ENCODE assay signal across 1 cellular context in the genomic region with DNA sequence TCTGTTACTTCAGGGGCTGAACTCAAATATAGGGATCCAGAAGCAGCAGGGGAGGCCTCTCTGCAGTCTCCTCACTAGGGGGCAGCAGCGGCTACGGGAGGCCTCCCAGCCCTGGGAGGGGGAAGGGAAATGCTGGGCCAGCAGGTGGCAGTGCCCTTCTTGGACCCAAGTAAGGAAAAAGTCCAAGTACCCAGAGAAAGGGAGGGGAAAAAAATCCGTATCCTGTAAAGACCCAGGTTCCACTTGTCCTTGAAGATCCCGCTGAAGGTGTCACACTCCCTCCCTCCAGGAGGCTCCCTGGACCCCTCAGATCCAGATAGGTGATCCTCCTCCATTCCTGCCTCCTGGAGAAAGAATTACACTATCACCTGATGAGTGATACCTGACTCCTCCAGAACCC.
TF ChIP-seq lines count a peak whose summit lies in the region.

No MANE protein-coding gene starts in this region.

TF ChIP-seq in HepG2, 621 proteins besides CTCF, POLR2A, EP300 and RAD21 (continued from another document):
- TF ChIP-seq, protein P1, sequence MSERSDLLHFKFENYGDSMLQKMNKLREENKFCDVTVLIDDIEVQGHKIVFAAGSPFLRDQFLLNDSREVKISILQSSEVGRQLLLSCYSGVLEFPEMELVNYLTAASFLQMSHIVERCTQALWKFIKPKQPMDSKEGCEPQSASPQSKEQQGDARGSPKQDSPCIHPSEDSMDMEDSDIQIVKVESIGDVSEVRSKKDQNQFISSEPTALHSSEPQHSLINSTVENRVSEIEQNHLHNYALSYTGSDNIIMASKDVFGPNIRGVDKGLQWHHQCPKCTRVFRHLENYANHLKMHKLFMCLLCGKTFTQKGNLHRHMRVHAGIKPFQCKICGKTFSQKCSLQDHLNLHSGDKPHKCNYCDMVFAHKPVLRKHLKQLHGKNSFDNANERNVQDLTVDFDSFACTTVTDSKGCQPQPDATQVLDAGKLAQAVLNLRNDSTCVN (CRISPR knock-in tag; IDR thresholded peaks at IDR 0.05; ENCODE audit: borderline replicate concordance) = no peak; the same call in 1 of the 2 replicates
- no peak for TF ChIP-seq ZNF713 (CRISPR knock-in tag; IDR thresholded peaks at IDR 0.05)
- TF ChIP-seq ERF (CRISPR knock-in tag; IDR thresholded peaks at IDR 0.05) = 0 out of 2 replicates have a peak, but pooled peaks have one; percentile 48
- TF ChIP-seq, protein P2, sequence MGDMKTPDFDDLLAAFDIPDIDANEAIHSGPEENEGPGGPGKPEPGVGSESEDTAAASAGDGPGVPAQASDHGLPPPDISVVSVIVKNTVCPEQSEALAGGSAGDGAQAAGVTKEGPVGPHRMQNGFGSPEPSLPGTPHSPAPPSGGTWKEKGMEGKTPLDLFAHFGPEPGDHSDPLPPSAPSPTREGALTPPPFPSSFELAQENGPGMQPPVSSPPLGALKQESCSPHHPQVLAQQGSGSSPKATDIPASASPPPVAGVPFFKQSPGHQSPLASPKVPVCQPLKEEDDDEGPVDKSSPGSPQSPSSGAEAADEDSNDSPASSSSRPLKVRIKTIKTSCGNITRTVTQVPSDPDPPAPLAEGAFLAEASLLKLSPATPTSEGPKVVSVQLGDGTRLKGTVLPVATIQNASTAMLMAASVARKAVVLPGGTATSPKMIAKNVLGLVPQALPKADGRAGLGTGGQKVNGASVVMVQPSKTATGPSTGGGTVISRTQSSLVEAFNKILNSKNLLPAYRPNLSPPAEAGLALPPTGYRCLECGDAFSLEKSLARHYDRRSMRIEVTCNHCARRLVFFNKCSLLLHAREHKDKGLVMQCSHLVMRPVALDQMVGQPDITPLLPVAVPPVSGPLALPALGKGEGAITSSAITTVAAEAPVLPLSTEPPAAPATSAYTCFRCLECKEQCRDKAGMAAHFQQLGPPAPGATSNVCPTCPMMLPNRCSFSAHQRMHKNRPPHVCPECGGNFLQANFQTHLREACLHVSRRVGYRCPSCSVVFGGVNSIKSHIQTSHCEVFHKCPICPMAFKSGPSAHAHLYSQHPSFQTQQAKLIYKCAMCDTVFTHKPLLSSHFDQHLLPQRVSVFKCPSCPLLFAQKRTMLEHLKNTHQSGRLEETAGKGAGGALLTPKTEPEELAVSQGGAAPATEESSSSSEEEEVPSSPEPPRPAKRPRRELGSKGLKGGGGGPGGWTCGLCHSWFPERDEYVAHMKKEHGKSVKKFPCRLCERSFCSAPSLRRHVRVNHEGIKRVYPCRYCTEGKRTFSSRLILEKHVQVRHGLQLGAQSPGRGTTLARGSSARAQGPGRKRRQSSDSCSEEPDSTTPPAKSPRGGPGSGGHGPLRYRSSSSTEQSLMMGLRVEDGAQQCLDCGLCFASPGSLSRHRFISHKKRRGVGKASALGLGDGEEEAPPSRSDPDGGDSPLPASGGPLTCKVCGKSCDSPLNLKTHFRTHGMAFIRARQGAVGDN (CRISPR knock-in tag; IDR thresholded peaks at IDR 0.05) = peak; percentile 15; the same call in 1 of the 2 replicates
- TF ChIP-seq, protein P3, sequence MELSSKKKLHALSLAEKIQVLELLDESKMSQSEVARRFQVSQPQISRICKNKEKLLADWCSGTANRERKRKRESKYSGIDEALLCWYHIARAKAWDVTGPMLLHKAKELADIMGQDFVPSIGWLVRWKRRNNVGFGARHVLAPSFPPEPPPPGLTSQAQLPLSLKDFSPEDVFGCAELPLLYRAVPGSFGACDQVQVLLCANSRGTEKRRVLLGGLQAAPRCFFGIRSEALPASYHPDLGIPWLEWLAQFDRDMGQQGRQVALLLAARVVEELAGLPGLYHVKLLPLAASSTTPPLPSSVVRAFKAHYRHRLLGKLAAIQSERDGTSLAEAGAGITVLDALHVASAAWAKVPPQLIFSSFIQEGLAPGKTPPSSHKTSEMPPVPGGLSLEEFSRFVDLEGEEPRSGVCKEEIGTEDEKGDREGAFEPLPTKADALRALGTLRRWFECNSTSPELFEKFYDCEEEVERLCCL (CRISPR knock-in tag; IDR thresholded peaks at IDR 0.05; ENCODE audit: borderline replicate concordance) = no peak
- TF ChIP-seq, protein P4, sequence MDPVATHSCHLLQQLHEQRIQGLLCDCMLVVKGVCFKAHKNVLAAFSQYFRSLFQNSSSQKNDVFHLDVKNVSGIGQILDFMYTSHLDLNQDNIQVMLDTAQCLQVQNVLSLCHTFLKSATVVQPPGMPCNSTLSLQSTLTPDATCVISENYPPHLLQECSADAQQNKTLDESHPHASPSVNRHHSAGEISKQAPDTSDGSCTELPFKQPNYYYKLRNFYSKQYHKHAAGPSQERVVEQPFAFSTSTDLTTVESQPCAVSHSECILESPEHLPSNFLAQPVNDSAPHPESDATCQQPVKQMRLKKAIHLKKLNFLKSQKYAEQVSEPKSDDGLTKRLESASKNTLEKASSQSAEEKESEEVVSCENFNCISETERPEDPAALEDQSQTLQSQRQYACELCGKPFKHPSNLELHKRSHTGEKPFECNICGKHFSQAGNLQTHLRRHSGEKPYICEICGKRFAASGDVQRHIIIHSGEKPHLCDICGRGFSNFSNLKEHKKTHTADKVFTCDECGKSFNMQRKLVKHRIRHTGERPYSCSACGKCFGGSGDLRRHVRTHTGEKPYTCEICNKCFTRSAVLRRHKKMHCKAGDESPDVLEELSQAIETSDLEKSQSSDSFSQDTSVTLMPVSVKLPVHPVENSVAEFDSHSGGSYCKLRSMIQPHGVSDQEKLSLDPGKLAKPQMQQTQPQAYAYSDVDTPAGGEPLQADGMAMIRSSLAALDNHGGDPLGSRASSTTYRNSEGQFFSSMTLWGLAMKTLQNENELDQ (CRISPR knock-in tag; IDR thresholded peaks at IDR 0.05; ENCODE audit: borderline replicate concordance) = no peak
- TF ChIP-seq SMAD9 (CRISPR knock-in tag; IDR thresholded peaks at IDR 0.05) = no peak
- no peak for TF ChIP-seq ZNF30 (CRISPR knock-in tag; IDR thresholded peaks at IDR 0.05)
- TF ChIP-seq, protein P5, sequence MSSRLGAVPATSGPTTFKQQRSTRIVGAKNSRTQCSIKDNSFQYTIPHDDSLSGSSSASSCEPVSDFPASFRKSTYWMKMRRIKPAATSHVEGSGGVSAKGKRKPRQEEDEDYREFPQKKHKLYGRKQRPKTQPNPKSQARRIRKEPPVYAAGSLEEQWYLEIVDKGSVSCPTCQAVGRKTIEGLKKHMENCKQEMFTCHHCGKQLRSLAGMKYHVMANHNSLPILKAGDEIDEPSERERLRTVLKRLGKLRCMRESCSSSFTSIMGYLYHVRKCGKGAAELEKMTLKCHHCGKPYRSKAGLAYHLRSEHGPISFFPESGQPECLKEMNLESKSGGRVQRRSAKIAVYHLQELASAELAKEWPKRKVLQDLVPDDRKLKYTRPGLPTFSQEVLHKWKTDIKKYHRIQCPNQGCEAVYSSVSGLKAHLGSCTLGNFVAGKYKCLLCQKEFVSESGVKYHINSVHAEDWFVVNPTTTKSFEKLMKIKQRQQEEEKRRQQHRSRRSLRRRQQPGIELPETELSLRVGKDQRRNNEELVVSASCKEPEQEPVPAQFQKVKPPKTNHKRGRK (CRISPR knock-in tag; IDR thresholded peaks at IDR 0.05) = no peak
- no peak for TF ChIP-seq RBM22 (optimal IDR thresholded peaks at IDR 0.05; ENCODE audit: low read length)
- TF ChIP-seq SALL2 (CRISPR knock-in tag; IDR thresholded peaks at IDR 0.05) = no peak
- no peak for TF ChIP-seq TGIF2 (CRISPR knock-in tag; IDR thresholded peaks at IDR 0.05)
- TF ChIP-seq ZNF781 (CRISPR knock-in tag; IDR thresholded peaks at IDR 0.05; ENCODE audit: borderline replicate concordance, not compliant biosample characterization) = no peak
- no peak for TF ChIP-seq RORA (CRISPR knock-in tag; IDR thresholded peaks at IDR 0.05)
- TF ChIP-seq BCL6 (CRISPR knock-in tag; IDR thresholded peaks at IDR 0.05) = peak; percentile 11; the same call in 1 of the 2 replicates
- no peak for TF ChIP-seq RAD51 (IDR thresholded peaks at IDR 0.05; ENCODE audit: borderline replicate concordance)
- no peak for TF ChIP-seq ZNF432 (CRISPR knock-in tag; IDR thresholded peaks at IDR 0.05; ENCODE audit: borderline replicate concordance)
- TF ChIP-seq, protein P6, sequence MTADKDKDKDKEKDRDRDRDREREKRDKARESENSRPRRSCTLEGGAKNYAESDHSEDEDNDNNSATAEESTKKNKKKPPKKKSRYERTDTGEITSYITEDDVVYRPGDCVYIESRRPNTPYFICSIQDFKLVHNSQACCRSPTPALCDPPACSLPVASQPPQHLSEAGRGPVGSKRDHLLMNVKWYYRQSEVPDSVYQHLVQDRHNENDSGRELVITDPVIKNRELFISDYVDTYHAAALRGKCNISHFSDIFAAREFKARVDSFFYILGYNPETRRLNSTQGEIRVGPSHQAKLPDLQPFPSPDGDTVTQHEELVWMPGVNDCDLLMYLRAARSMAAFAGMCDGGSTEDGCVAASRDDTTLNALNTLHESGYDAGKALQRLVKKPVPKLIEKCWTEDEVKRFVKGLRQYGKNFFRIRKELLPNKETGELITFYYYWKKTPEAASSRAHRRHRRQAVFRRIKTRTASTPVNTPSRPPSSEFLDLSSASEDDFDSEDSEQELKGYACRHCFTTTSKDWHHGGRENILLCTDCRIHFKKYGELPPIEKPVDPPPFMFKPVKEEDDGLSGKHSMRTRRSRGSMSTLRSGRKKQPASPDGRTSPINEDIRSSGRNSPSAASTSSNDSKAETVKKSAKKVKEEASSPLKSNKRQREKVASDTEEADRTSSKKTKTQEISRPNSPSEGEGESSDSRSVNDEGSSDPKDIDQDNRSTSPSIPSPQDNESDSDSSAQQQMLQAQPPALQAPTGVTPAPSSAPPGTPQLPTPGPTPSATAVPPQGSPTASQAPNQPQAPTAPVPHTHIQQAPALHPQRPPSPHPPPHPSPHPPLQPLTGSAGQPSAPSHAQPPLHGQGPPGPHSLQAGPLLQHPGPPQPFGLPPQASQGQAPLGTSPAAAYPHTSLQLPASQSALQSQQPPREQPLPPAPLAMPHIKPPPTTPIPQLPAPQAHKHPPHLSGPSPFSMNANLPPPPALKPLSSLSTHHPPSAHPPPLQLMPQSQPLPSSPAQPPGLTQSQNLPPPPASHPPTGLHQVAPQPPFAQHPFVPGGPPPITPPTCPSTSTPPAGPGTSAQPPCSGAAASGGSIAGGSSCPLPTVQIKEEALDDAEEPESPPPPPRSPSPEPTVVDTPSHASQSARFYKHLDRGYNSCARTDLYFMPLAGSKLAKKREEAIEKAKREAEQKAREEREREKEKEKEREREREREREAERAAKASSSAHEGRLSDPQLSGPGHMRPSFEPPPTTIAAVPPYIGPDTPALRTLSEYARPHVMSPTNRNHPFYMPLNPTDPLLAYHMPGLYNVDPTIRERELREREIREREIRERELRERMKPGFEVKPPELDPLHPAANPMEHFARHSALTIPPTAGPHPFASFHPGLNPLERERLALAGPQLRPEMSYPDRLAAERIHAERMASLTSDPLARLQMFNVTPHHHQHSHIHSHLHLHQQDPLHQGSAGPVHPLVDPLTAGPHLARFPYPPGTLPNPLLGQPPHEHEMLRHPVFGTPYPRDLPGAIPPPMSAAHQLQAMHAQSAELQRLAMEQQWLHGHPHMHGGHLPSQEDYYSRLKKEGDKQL (CRISPR knock-in tag; IDR thresholded peaks at IDR 0.05; ENCODE audit: low read depth) = no peak
- no peak for TF ChIP-seq RCOR2 (CRISPR knock-in tag; IDR thresholded peaks at IDR 0.05)
- no peak for TF ChIP-seq ZNF230 (CRISPR knock-in tag; IDR thresholded peaks at IDR 0.05)
- no peak for TF ChIP-seq ZNF101 (CRISPR knock-in tag; IDR thresholded peaks at IDR 0.05; ENCODE audit: borderline replicate concordance, low read depth)
- peak; percentile 55; the same call in 1 of the 2 replicates for TF ChIP-seq KDM2A (CRISPR knock-in tag; IDR thresholded peaks at IDR 0.05; ENCODE audit: borderline replicate concordance, low read depth)
- no peak for TF ChIP-seq FOXK1 (CRISPR knock-in tag; IDR thresholded peaks at IDR 0.05; ENCODE audit: borderline replicate concordance, low read depth)
- no peak for TF ChIP-seq ZNF567 (CRISPR knock-in tag; IDR thresholded peaks at IDR 0.05; ENCODE audit: borderline replicate concordance)
